12 cellular contexts compared by ENCODE assay signal in genomic region chr10:78212134-78212785, GRCh38.
A peak's percentile ranks its signal among the peaks of the same experiment; 100 is the strongest.
DNase-seq lines count a peak whose midpoint lies in the region; ATAC-seq and TF ChIP-seq lines count a peak whose summit lies in the region.
"Had no signal": no experiment of that assay in that cellular context is flagged by ENCODE, and none has a peak within 500 bp of the region (broad histone marks: within the 10 kb centered on the region; RNA-seq: fewer than 3 reads in every experiment).

No MANE protein-coding gene starts in this region.

- H3K27me3 ChIP-seq in right atrium auricular region (no peaks in the 10 kb centered on the region), endodermal cell (ENCODE audit: control insufficient read depth, insufficient read depth, low read length, poor library complexity, severe bottlenecking) (no peaks in the 10 kb centered on the region), mesendoderm (ENCODE audit: insufficient read depth, low read length, poor library complexity) (no peaks in the 10 kb centered on the region)

- H3K4me2 ChIP-seq in mesendoderm (ENCODE audit: low read length): no peak overlapping the region

- no peak overlapping the region for H2BK120ac ChIP-seq in mesendoderm (ENCODE audit: low read depth, low read length)

- TF ChIP-seq CTCF in natural killer cell (IDR thresholded peaks at IDR 0.05) (no peak), right atrium auricular region (IDR thresholded peaks at IDR 0.05) (no peak), endodermal cell (conservative IDR thresholded peaks at IDR 0.05) (no peak)

- H3K27ac ChIP-seq in right atrium auricular region (peak overlapping the region; percentile 48 to 60), endodermal cell (ENCODE audit: low read depth, low read length) (no peak overlapping the region), mesendoderm (ENCODE audit: low read depth, low read length) (no peak overlapping the region)
- H3K27ac ChIP-seq: neutrophil, suprapubic skin had no signal

- H2BK5ac ChIP-seq in mesendoderm (ENCODE audit: low read length): no peak overlapping the region

- no peak overlapping the region for H3K4ac ChIP-seq in mesendoderm (ENCODE audit: low read depth, low read length)

- H3K36me3 ChIP-seq in right atrium auricular region (no peaks in the 10 kb centered on the region), endodermal cell (ENCODE audit: control insufficient read depth, insufficient read depth, low read length) (no peaks in the 10 kb centered on the region), mesendoderm (ENCODE audit: control insufficient read depth, insufficient read depth, low read length) (no peaks in the 10 kb centered on the region)
- H3K36me3 ChIP-seq: neutrophil, suprapubic skin had no signal

- H3K4me1 Mint-ChIP-seq in natural killer cell treated with Interleukin-12 subunit alpha and Interleukin-12 subunit beta and Interleukin-15 and Interleukin-18, amount 100 ng/mL, for 72 hours (ENCODE audit: low read depth in 2 of 2): peaks cover 0 to 4% of the 10 kb centered on the region in 2 donors
- H3K4me1 Mint-ChIP-seq in natural killer cell (no peaks in the 10 kb centered on the region), endodermal cell (peaks cover 7% of the 10 kb centered on the region)
- no peaks in the 10 kb centered on the region for H3K4me1 Mint-ChIP-seq in activated T-cell treated with anti-CD3 and anti-CD28 coated beads, Interleukin-2, amount 50 U/mL, for 4 hours (ENCODE audit: low read depth)
- H3K4me1 Mint-ChIP-seq: immature natural killer cell had no signal

- H4K8ac ChIP-seq in mesendoderm (ENCODE audit: low read depth, low read length): no peak overlapping the region

- peaks cover 0 to 42% of the 10 kb centered on the region in 2 donors for H3K4me1 ChIP-seq in right atrium auricular region
- H3K4me1 ChIP-seq in endodermal cell (ENCODE audit: control insufficient read depth, insufficient read depth, low read length): peaks cover 5% of the 10 kb centered on the region
- H3K4me1 ChIP-seq in mesendoderm (ENCODE audit: control insufficient read depth, low read depth, low read length): no peaks in the 10 kb centered on the region

- no peak overlapping the region for H2AK5ac ChIP-seq in mesendoderm (ENCODE audit: low read length)

- peaks cover 19 to 24% of the 10 kb centered on the region in 2 donors for H3K27me3 Mint-ChIP-seq in natural killer cell treated with Interleukin-12 subunit alpha and Interleukin-12 subunit beta and Interleukin-15 and Interleukin-18, amount 100 ng/mL, for 72 hours
- peaks cover 21 to 27% of the 10 kb centered on the region in 2 donors for H3K27me3 Mint-ChIP-seq in natural killer cell (ENCODE audit: low read depth in 2 of 2)
- H3K27me3 Mint-ChIP-seq in endodermal cell (ENCODE audit: insufficient read depth): peaks cover 8% of the 10 kb centered on the region
- H3K27me3 Mint-ChIP-seq in activated T-cell treated with anti-CD3 and anti-CD28 coated beads, Interleukin-2, amount 50 U/mL, for 4 hours (ENCODE audit: low read depth): peaks cover 15% of the 10 kb centered on the region

- peak; percentile 42 for DNase-seq in natural killer cell treated with Interleukin-12 subunit alpha and Interleukin-12 subunit beta and Interleukin-15 and Interleukin-18, amount 100 ng/mL, for 72 hours (ENCODE audit: low spot score)
- DNase-seq in natural killer cell (no peak), right atrium auricular region (ENCODE audit: low spot score) (no peak), endodermal cell (no peak), mesendoderm (no peak)
- DNase-seq in activated T-cell treated with anti-CD3 and anti-CD28 coated beads, Interleukin-2, amount 50 U/mL, for 4 hours: no peak
- DNase-seq: immature natural killer cell, NCI-H2227 treated with DMSO at 0.1 percent for 48 hours had no signal

- H2BK15ac ChIP-seq in mesendoderm (replicated peaks; ENCODE audit: low read depth): no peak overlapping the region

- H3K56ac ChIP-seq in mesendoderm (ENCODE audit: low read length): no peak overlapping the region

- H3K23ac ChIP-seq in mesendoderm (ENCODE audit: low read length): no peak overlapping the region

- H3K27ac Mint-ChIP-seq in natural killer cell treated with Interleukin-12 subunit alpha and Interleukin-12 subunit beta and Interleukin-15 and Interleukin-18, amount 100 ng/mL, for 72 hours: peak overlapping the region in 1 of 2 donors; percentile 31
- H3K27ac Mint-ChIP-seq in natural killer cell (no peak overlapping the region), endodermal cell (no peak overlapping the region)
- H3K27ac Mint-ChIP-seq: immature natural killer cell had no signal

- no peaks in the 10 kb centered on the region for H3K9me3 Mint-ChIP-seq in natural killer cell treated with Interleukin-12 subunit alpha and Interleukin-12 subunit beta and Interleukin-15 and Interleukin-18, amount 100 ng/mL, for 72 hours
- H3K9me3 Mint-ChIP-seq in natural killer cell (no peaks in the 10 kb centered on the region), endodermal cell (no peaks in the 10 kb centered on the region)
- H3K9me3 Mint-ChIP-seq in activated T-cell treated with anti-CD3 and anti-CD28 coated beads, Interleukin-2, amount 50 U/mL, for 4 hours: no peaks in the 10 kb centered on the region
- H3K9me3 Mint-ChIP-seq: immature natural killer cell had no signal

- 86 to 87% methylated on average over 5 of the region's 6 CpGs for WGBS in endodermal cell (ENCODE audit: insufficient coverage in 1 of 2, insufficient read length in 1 of 2), 2 experiments
- WGBS in mesendoderm (ENCODE audit: extremely low coverage, insufficient coverage, low lambda C conversion rate): no CpG with 5 or more reads among the region's 6 CpGs

- H3K4me3 Mint-ChIP-seq in natural killer cell treated with Interleukin-12 subunit alpha and Interleukin-12 subunit beta and Interleukin-15 and Interleukin-18, amount 100 ng/mL, for 72 hours: no peak overlapping the region
- no peak overlapping the region for H3K4me3 Mint-ChIP-seq in natural killer cell
- no peak overlapping the region for H3K4me3 Mint-ChIP-seq in endodermal cell
- no peak overlapping the region for H3K4me3 Mint-ChIP-seq in activated T-cell treated with anti-CD3 and anti-CD28 coated beads, Interleukin-2, amount 50 U/mL, for 4 hours
- H3K4me3 Mint-ChIP-seq: immature natural killer cell had no signal

- ATAC-seq in natural killer cell treated with Interleukin-12 subunit alpha and Interleukin-12 subunit beta and Interleukin-15 and Interleukin-18, amount 100 ng/mL, for 72 hours: peak in 1 of 2 donors; percentile 22
- ATAC-seq in natural killer cell: no peak
- peak; percentile 64 for ATAC-seq in SK-N-SH treated with all-trans-retinoic acid at 6 μM for 48 hours
- ATAC-seq in HG03045 (IDR thresholded peaks at IDR 0.05; ENCODE audit: unreplicated experiment): no peak
- ATAC-seq in activated T-cell treated with anti-CD3 and anti-CD28 coated beads, Interleukin-2, amount 50 U/mL, for 4 hours: no peak

- intact Hi-C loops in natural killer cell (cut with micrococcal nuclease): loop anchor here (5.0 kb wide), 2 partner anchors 445 to 985 kb away; no protein-coding TSS in a partner anchor

- no peak overlapping the region for H3K18ac ChIP-seq in mesendoderm (ENCODE audit: low read length)

- H3K9ac ChIP-seq in endodermal cell (ENCODE audit: extremely low read depth, low read length, poor library complexity, severe bottlenecking) (no peak overlapping the region), mesendoderm (ENCODE audit: low read length) (no peak overlapping the region)

- no peaks in the 10 kb centered on the region for H3K79me2 ChIP-seq in mesendoderm (ENCODE audit: control insufficient read depth, insufficient read depth, low read length)

- H4K5ac ChIP-seq in mesendoderm (ENCODE audit: low read length): no peak overlapping the region

- H3K9me3 ChIP-seq in right atrium auricular region: no peaks in the 10 kb centered on the region
- H3K9me3 ChIP-seq in endodermal cell (ENCODE audit: control insufficient read depth, low read length): no peaks in the 10 kb centered on the region
- H3K9me3 ChIP-seq: neutrophil, suprapubic skin had no signal

- H3K79me1 ChIP-seq in mesendoderm (ENCODE audit: low read length): no peaks in the 10 kb centered on the region

- no peaks in the 10 kb centered on the region for H3K36me3 Mint-ChIP-seq in natural killer cell treated with Interleukin-12 subunit alpha and Interleukin-12 subunit beta and Interleukin-15 and Interleukin-18, amount 100 ng/mL, for 72 hours
- H3K36me3 Mint-ChIP-seq in natural killer cell (no peaks in the 10 kb centered on the region), endodermal cell (ENCODE audit: low read depth) (no peaks in the 10 kb centered on the region)
- no peaks in the 10 kb centered on the region for H3K36me3 Mint-ChIP-seq in activated T-cell treated with anti-CD3 and anti-CD28 coated beads, Interleukin-2, amount 50 U/mL, for 4 hours (ENCODE audit: insufficient read depth)
- H3K36me3 Mint-ChIP-seq: immature natural killer cell had no signal

- H3K4me3 ChIP-seq in right atrium auricular region (no peak overlapping the region), endodermal cell (ENCODE audit: low read length) (no peak overlapping the region), mesendoderm (ENCODE audit: low read length) (no peak overlapping the region)
- H3K4me3 ChIP-seq: suprapubic skin had no signal

TF ChIP-seq in SK-N-SH treated with all-trans-retinoic acid at 6 μM for 48 hours, 23 proteins besides CTCF, POLR2A, EP300 and RAD21 (continues in another document):
- TF ChIP-seq POU6F1 (CRISPR knock-in tag; IDR thresholded peaks at IDR 0.05; ENCODE audit: borderline replicate concordance, low read depth): no peak

Comparison
In these comparisons a context has a peak if more than half of its experiments do, and no peak if none do; other contexts are left out.
1. H3K27ac ChIP-seq: peak in right atrium auricular region (2 of 2); none in endodermal cell (single experiment) and mesendoderm (single experiment).